Comparison of ENCODE assay signal across 16 cellular contexts in the genomic region with DNA sequence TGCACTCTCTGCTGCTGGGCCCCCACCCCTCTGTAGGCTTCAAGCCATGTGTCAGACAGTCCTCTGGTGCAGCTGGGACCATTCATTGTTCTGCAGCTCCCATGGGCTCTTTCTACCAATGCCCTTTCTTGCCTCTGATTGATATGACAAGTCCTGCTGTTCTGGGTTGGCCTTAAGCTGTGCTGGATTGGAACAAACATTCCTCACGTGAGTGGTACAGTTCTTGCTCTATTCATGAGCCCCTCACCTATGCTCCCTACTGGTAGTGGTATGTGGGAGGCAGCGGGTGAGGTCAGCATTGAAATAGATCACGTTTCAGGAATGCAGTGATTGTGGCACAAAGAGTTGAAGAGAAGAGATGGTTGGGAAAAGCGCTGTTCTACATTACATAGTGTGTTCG. TPM values are rescaled to one million over a fixed set of nuclear protein-coding genes. Genes with fewer than 3 reads are reported as not detected.
DNase-seq lines count a peak whose midpoint lies in the region; ATAC-seq and TF ChIP-seq lines count a peak whose summit lies in the region.
"Had no signal": no experiment of that assay in that cellular context is flagged by ENCODE, and none has a peak within 500 bp of the region (broad histone marks: within the 10 kb centered on the region; RNA-seq: fewer than 3 reads in every experiment).

No MANE protein-coding gene starts in this region.

- H3K4me1 ChIP-seq in IMR-90 (ENCODE audit: control insufficient read depth, insufficient read depth, low read length) (peaks cover 2% of the 10 kb centered on the region; the same call in 1 of the 2 replicates), endodermal cell (ENCODE audit: control insufficient read depth, insufficient read depth, low read length) (no peaks in the 10 kb centered on the region)

- H3K4me1 Mint-ChIP-seq in endodermal cell, result peaks cover 6% of the 10 kb centered on the region
- H3K4me1 Mint-ChIP-seq: CD14-positive monocyte had no signal

- no peak overlapping the region for H2AFZ ChIP-seq in IMR-90 (replicated peaks; ENCODE audit: low read length, poor library complexity)

- no peaks in the 10 kb centered on the region for H3K36me3 ChIP-seq in IMR-90 (ENCODE audit: control insufficient read depth, insufficient read depth, low read length)
- H3K36me3 ChIP-seq in endodermal cell (ENCODE audit: control insufficient read depth, insufficient read depth, low read length), result no peaks in the 10 kb centered on the region

- H4K8ac ChIP-seq in IMR-90 (ENCODE audit: low read depth in 2 of 2, low read length in 2 of 2), result no peak overlapping the region

- H3K27me3 ChIP-seq in IMR-90 (ENCODE audit: control insufficient read depth, insufficient read depth, low read length) (no peaks in the 10 kb centered on the region), endodermal cell (ENCODE audit: control insufficient read depth, insufficient read depth, low read length, poor library complexity, severe bottlenecking) (no peaks in the 10 kb centered on the region)

- ATAC-seq in IMR-90 (ENCODE audit: low read depth) (no peak), GM18909 (IDR thresholded peaks at IDR 0.05; ENCODE audit: poor library complexity, unreplicated experiment) (no peak)

- H4K91ac ChIP-seq in IMR-90 (ENCODE audit: insufficient read depth, low read depth, low read length), result no peak overlapping the region

- no peaks in the 10 kb centered on the region for H4K20me1 ChIP-seq in IMR-90 (ENCODE audit: insufficient read depth, low read length)

- no peak for DNase-seq in IMR-90
- DNase-seq in astrocyte of the hippocampus (ENCODE audit: low read depth, low spot score), result peak; percentile 16
- no peak for DNase-seq in endodermal cell
- no peak for DNase-seq in NCI-H510A treated with DMSO at 0.1 percent for 48 hours (lab: John Stamatoyannopoulos, UW)
- no peak for DNase-seq in posterior cingulate gyrus
- DNase-seq: AML-193, KBM-7, NCI-H1417 treated with DMSO at 0.1 percent for 48 hours, NCI-H1930, NCI-H446, NCI-H748 treated with DMSO at 0.1 percent for 48 hours, RPMI8226 had no signal

- no peak overlapping the region for H3K4me2 ChIP-seq in IMR-90 (ENCODE audit: low read depth, low read length)

- in situ Hi-C loops in IMR-90 (cut with MboI; ENCODE audit: low sequenced_read_pairs), result no loop called here

- CTCF ChIA-PET in IMR-90 (lab: Yijun Ruan, JAX), result no interaction called here

- BruUV-seq in IMR-90 (replicated peaks; lab: Mats Ljungman, UMichigan), result no TSS peak

- no CpG with 5 or more reads among the region's 5 CpGs for WGBS in IMR-90 (ENCODE audit: extremely low coverage in 2 of 2, insufficient read length in 1 of 2), 2 experiments
- WGBS in endodermal cell (ENCODE audit: insufficient coverage in 1 of 2, insufficient read length in 1 of 2), 2 experiments, result 62 to 82% methylated on average over 2 to 5 of the region's 5 CpGs

- no peak overlapping the region for H2BK5ac ChIP-seq in IMR-90 (ENCODE audit: low read depth, low read length, poor library complexity, severe bottlenecking)

- no peak for TF ChIP-seq RAD21 in IMR-90 (IDR thresholded peaks at IDR 0.05; ENCODE audit: low read length)

- dilution Hi-C loops in IMR-90 (cut with HindIII; ENCODE audit: low sequenced_read_pairs, unreplicated experiment), result no loop called here

- H3K36me3 Mint-ChIP-seq in endodermal cell (ENCODE audit: low read depth), result no peaks in the 10 kb centered on the region
- H3K36me3 Mint-ChIP-seq: CD14-positive monocyte had no signal

- no peak overlapping the region for H3K14ac ChIP-seq in IMR-90 (replicated peaks; ENCODE audit: low read depth, low read length)

- H3K4ac ChIP-seq in IMR-90 (ENCODE audit: low read depth, low read length), result 0 out of 2 replicates have a peak overlapping the region, but pooled peaks have one; percentile 5

- H3K27ac ChIP-seq in IMR-90 (ENCODE audit: insufficient read depth, low read length) (no peak overlapping the region), endodermal cell (ENCODE audit: low read depth, low read length) (peak overlapping the region; percentile 86), temporal lobe (ENCODE audit: low read depth, low read length) (peak overlapping the region; percentile 96)
- H3K27ac ChIP-seq: HL-60 had no signal

- no peak overlapping the region for H2BK15ac ChIP-seq in IMR-90 (ENCODE audit: low read depth, low read length)

- TF ChIP-seq POLR2A in IMR-90 (IDR thresholded peaks at IDR 0.05; ENCODE audit: low read depth, low read length), result no peak

- no peak overlapping the region for H4K5ac ChIP-seq in IMR-90 (ENCODE audit: low read depth, low read length)

- no peak overlapping the region for H2BK120ac ChIP-seq in IMR-90 (ENCODE audit: low read depth, low read length)

- H2AK5ac ChIP-seq in IMR-90 (ENCODE audit: low read depth, low read length), result no peak overlapping the region

- H3K9me3 Mint-ChIP-seq in endodermal cell, result peaks cover 11% of the 10 kb centered on the region

- no peak overlapping the region for H3K56ac ChIP-seq in IMR-90 (ENCODE audit: extremely low read depth, insufficient read depth, low read length)

- POLR2A ChIA-PET in IMR-90 (lab: Charles Lee; ENCODE audit: unreplicated experiment), result no interaction called here

- intact Hi-C loops in IMR-90 (cut with micrococcal nuclease), result no loop called here
- intact Hi-C loops in posterior cingulate gyrus (cut with DNase I), result loop anchor here (5.0 kb wide), 1 partner anchor 47 kb away; a partner anchor contains a TSS

- no peaks in the 10 kb centered on the region for H3K27me3 Mint-ChIP-seq in endodermal cell (ENCODE audit: insufficient read depth)

- no peaks in the 10 kb centered on the region for H3K79me1 ChIP-seq in IMR-90 (ENCODE audit: low read depth in 1 of 2, low read length in 2 of 2)

- peaks cover 12% of the 10 kb centered on the region for H3K9me3 ChIP-seq in IMR-90 (ENCODE audit: control insufficient read depth, insufficient read depth, low read length)
- peaks cover 10% of the 10 kb centered on the region for H3K9me3 ChIP-seq in endodermal cell (ENCODE audit: control insufficient read depth, low read length)

- no peak overlapping the region for H3K27ac Mint-ChIP-seq in endodermal cell
- H3K27ac Mint-ChIP-seq: CD14-positive monocyte had no signal

- H2AK9ac ChIP-seq in IMR-90 (replicated peaks; ENCODE audit: low read depth, low read length, poor library complexity), result no peak overlapping the region

- H2BK20ac ChIP-seq in IMR-90 (ENCODE audit: low read depth, low read length), result no peak overlapping the region

- no peak overlapping the region for H3K9ac ChIP-seq in IMR-90 (ENCODE audit: low read depth, low read length)
- H3K9ac ChIP-seq in endodermal cell (ENCODE audit: extremely low read depth, low read length, poor library complexity, severe bottlenecking), result no peak overlapping the region

- 0 out of 2 replicates have a peak, but pooled peaks cover 3% of the 10 kb centered on the region for H3K9me1 ChIP-seq in IMR-90 (ENCODE audit: insufficient read depth, low read length)

- no peak overlapping the region for H3K4me3 ChIP-seq in IMR-90 (ENCODE audit: insufficient read depth, low read depth, low read length)
- H3K4me3 ChIP-seq in endodermal cell (ENCODE audit: low read length), result no peak overlapping the region

- H3K23ac ChIP-seq in IMR-90 (ENCODE audit: low read depth, low read length), result no peak overlapping the region

- TF ChIP-seq CTCF in IMR-90 (conservative IDR thresholded peaks at IDR 0.05; ENCODE audit: low read depth, low read length), result no peak
- no peak for TF ChIP-seq CTCF in endodermal cell (conservative IDR thresholded peaks at IDR 0.05)

- H3K4me3 Mint-ChIP-seq in endodermal cell, result no peak overlapping the region
- H3K4me3 Mint-ChIP-seq: CD14-positive monocyte had no signal

- H3K18ac ChIP-seq in IMR-90 (ENCODE audit: low read depth, low read length), result no peak overlapping the region

TF ChIP-seq in IMR-90, 13 proteins besides CTCF, POLR2A, EP300 and RAD21:
- TF ChIP-seq, protein P1, sequence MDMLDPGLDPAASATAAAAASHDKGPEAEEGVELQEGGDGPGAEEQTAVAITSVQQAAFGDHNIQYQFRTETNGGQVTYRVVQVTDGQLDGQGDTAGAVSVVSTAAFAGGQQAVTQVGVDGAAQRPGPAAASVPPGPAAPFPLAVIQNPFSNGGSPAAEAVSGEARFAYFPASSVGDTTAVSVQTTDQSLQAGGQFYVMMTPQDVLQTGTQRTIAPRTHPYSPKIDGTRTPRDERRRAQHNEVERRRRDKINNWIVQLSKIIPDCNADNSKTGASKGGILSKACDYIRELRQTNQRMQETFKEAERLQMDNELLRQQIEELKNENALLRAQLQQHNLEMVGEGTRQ (IDR thresholded peaks at IDR 0.05; ENCODE audit: low read depth, low read length), result no peak
- no peak for TF ChIP-seq CEBPB (IDR thresholded peaks at IDR 0.05; ENCODE audit: low read depth, low read length)
- no peak for TF ChIP-seq RCOR1 (IDR thresholded peaks at IDR 0.05; ENCODE audit: insufficient replicate concordance, low read length)
- TF ChIP-seq, protein P2, sequence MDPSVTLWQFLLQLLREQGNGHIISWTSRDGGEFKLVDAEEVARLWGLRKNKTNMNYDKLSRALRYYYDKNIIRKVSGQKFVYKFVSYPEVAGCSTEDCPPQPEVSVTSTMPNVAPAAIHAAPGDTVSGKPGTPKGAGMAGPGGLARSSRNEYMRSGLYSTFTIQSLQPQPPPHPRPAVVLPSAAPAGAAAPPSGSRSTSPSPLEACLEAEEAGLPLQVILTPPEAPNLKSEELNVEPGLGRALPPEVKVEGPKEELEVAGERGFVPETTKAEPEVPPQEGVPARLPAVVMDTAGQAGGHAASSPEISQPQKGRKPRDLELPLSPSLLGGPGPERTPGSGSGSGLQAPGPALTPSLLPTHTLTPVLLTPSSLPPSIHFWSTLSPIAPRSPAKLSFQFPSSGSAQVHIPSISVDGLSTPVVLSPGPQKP (IDR thresholded peaks at IDR 0.05; ENCODE audit: borderline replicate concordance, low read depth, low read length), result no peak
- no peak for TF ChIP-seq BHLHE40 (IDR thresholded peaks at IDR 0.05; ENCODE audit: low read depth, low read length)
- TF ChIP-seq MAFK (IDR thresholded peaks at IDR 0.05; ENCODE audit: low read depth, low read length), result no peak
- TF ChIP-seq FOS (IDR thresholded peaks at IDR 0.05; ENCODE audit: low read depth, low read length), result no peak
- TF ChIP-seq SMC3 (IDR thresholded peaks at IDR 0.05; ENCODE audit: low read depth, low read length), result no peak
- TF ChIP-seq RFX5 (IDR thresholded peaks at IDR 0.05; ENCODE audit: low read depth, low read length), result no peak
- TF ChIP-seq MAZ (IDR thresholded peaks at IDR 0.05; ENCODE audit: borderline replicate concordance, low read depth, low read length), result no peak

RNA-seq across cellular contexts. Expression of a gene that starts 48.8 kb away (rescaled TPM):
- total RNA-seq in IMR-90 (2012; rRNA removed), result 45.8 and 46.2 TPM in 2 replicates
- polyA plus RNA-seq in IMR-90 (2012; rRNA removed), result 115 and 123 TPM in 2 replicates
- polyA plus RNA-seq in IMR-90 (2012; cell fraction: cytosol; rRNA removed), result 145 and 250 TPM in 2 replicates
- polyA plus RNA-seq in IMR-90 (2012; cell fraction: nucleus; rRNA removed; ENCODE audit: low replicate concordance), result 72.9 and 111 TPM in 2 replicates
- total RNA-seq in endodermal cell, result 100 to 1,000 TPM; 136 to 182 TPM
- polyA plus RNA-seq in endodermal cell (2013, experiment 1 of 2), result 164 TPM
- 145 TPM for polyA plus RNA-seq in endodermal cell (2013, experiment 2 of 2)
- total RNA-seq in temporal lobe, result 61.0 TPM
